In the genomic region with DNA sequence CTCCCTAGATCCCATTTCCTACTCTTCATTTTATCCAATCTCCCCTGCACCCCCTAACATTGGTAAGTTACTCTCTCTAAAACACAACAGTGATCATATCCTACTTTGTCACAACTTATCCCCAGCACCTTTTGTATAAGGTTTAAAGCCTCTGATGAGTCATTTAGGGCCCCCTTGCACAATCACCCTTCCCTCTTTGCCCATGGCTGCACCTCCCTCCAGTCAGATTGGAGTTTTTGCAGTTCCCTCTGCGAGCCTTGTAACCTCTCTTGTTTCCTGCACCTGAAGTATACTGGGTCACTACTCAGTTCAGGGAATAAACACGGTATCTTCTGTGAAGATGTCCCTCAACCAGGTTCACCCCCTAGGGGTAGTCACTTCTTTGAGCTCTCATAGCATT, we compare ENCODE assay signal across 18 cellular contexts. TPM values are rescaled to one million over a fixed set of nuclear protein-coding genes. Genes with fewer than 3 reads are reported as not detected.
DNase-seq lines count a peak whose midpoint lies in the region; ATAC-seq and FAIRE-seq lines count a peak whose summit lies in the region.
"Had no signal": no experiment of that assay in that cellular context is flagged by ENCODE, and none has a peak within 500 bp of the region (broad histone marks: within the 10 kb centered on the region; RNA-seq: fewer than 3 reads in every experiment).

No MANE protein-coding gene starts in this region.

- H2BK12ac ChIP-seq in trophoblast cell (ENCODE audit: low read length), result no peak overlapping the region

- H3K18ac ChIP-seq in trophoblast cell (ENCODE audit: low read length), result no peak overlapping the region

- no peak overlapping the region for H2BK120ac ChIP-seq in trophoblast cell (ENCODE audit: insufficient read depth, low read length, poor library complexity)

- H4K12ac ChIP-seq in trophoblast cell (ENCODE audit: low read depth, low read length), result no peak overlapping the region

- H3K4me3 ChIP-seq in adipocyte (ENCODE audit: low read length), result no peak overlapping the region
- H3K4me3 ChIP-seq in trophoblast cell (ENCODE audit: low read depth, low read length), result no peak overlapping the region
- H3K4me3 ChIP-seq: cardiac muscle cell, SJSA1, upper lobe of left lung had no signal

- peaks cover 8% of the 10 kb centered on the region for H3K4me1 ChIP-seq in adipocyte (ENCODE audit: control insufficient read depth, insufficient read depth, low read length)
- peaks cover 16 to 19% of the 10 kb centered on the region in 2 experiments for H3K4me1 ChIP-seq in trophoblast cell (ENCODE audit: control insufficient read depth in 1 of 2, insufficient read depth in 2 of 2, low read length in 2 of 2)
- H3K4me1 ChIP-seq: SJSA1 had no signal

- H3K27me3 ChIP-seq in adipocyte (replicated peaks; ENCODE audit: control insufficient read depth, insufficient read depth, low read length) (peaks cover 9% of the 10 kb centered on the region), trophoblast cell (ENCODE audit: insufficient read depth, low read length) (no peaks in the 10 kb centered on the region)
- H3K27me3 ChIP-seq: cardiac muscle cell, SJSA1, upper lobe of left lung had no signal

- no peak overlapping the region for H4K91ac ChIP-seq in trophoblast cell (ENCODE audit: low read depth, low read length)

- H2AK5ac ChIP-seq in trophoblast cell (ENCODE audit: low read length), result no peak overlapping the region

- H2AFZ ChIP-seq in trophoblast cell (ENCODE audit: insufficient read depth, low read length, poor library complexity), result no peak overlapping the region

- no peaks in the 10 kb centered on the region for H3K79me2 ChIP-seq in trophoblast cell (ENCODE audit: control insufficient read depth, insufficient read depth, low read length, poor library complexity)

- WGBS in trophoblast cell (ENCODE audit: extremely low coverage, insufficient coverage, insufficient read length), result no CpG with 5 or more reads among the region's 2 CpGs

- no peak overlapping the region for H2BK5ac ChIP-seq in trophoblast cell (ENCODE audit: low read depth, low read length, poor library complexity)

- H3K9ac ChIP-seq in adipocyte (ENCODE audit: low read length), result no peak overlapping the region
- no peak overlapping the region for H3K9ac ChIP-seq in trophoblast cell (ENCODE audit: low read length)

- ATAC-seq in GM18502 (IDR thresholded peaks at IDR 0.05; ENCODE audit: poor library complexity, unreplicated experiment), result peak; percentile 42
- no peak for ATAC-seq in GM21515 (IDR thresholded peaks at IDR 0.05; ENCODE audit: unreplicated experiment)

- H3K36me3 ChIP-seq in adipocyte (ENCODE audit: control insufficient read depth, insufficient read depth, low read length, severe bottlenecking), result no peaks in the 10 kb centered on the region
- H3K36me3 ChIP-seq in trophoblast cell (ENCODE audit: control insufficient read depth in 1 of 2, insufficient read depth in 2 of 2, low read length in 2 of 2), result no peaks in the 10 kb centered on the region
- H3K36me3 ChIP-seq: cardiac muscle cell, SJSA1, upper lobe of left lung, WERI-Rb-1 had no signal

- no peaks in the 10 kb centered on the region for H3K9me3 ChIP-seq in adipocyte (ENCODE audit: control insufficient read depth, low read length)
- peaks cover 2% of the 10 kb centered on the region for H3K9me3 ChIP-seq in trophoblast cell (ENCODE audit: insufficient read depth, low read depth, low read length)
- H3K9me3 ChIP-seq: SJSA1, upper lobe of left lung had no signal

- peaks cover 5% of the 10 kb centered on the region for H3K79me1 ChIP-seq in trophoblast cell (ENCODE audit: low read length)

- DNase-seq in Kasumi-1 (lab: John Stamatoyannopoulos, UW) (peak; percentile 54 to 64), adipocyte (ENCODE audit: low read depth) (peak; percentile 45), trophoblast cell (peak; percentile 38 to 72), T1000 (lab: John Stamatoyannopoulos, UW) (no peak), frontal cortex (ENCODE audit: low spot score in 2 of 2) (no peak)
- DNase-seq: activated naive CD4-positive, alpha-beta T cell treated with Interleukin-2 at 50 U/mL for 16 hours; CD8-positive, alpha-beta memory T cell; GDM1; GOT3; NCI-H2081 treated with DMSO at 0.1 percent for 48 hours; WERI-Rb-1 had no signal

- H4K8ac ChIP-seq in trophoblast cell (ENCODE audit: low read depth, low read length), result no peak overlapping the region

- H3K23ac ChIP-seq in trophoblast cell (ENCODE audit: low read length), result no peak overlapping the region

- no peak overlapping the region for H3K14ac ChIP-seq in trophoblast cell (ENCODE audit: low read length)

- H3K27ac ChIP-seq in trophoblast cell (ENCODE audit: low read depth, low read length), result no peak overlapping the region
- H3K27ac ChIP-seq: cardiac muscle cell, SJSA1, upper lobe of left lung, WERI-Rb-1 had no signal

- no peak overlapping the region for H3K4me2 ChIP-seq in trophoblast cell (ENCODE audit: low read length)

- no peak overlapping the region for H3K4ac ChIP-seq in trophoblast cell (ENCODE audit: low read depth, low read length)

- FAIRE-seq in frontal cortex (lab: Jason Lieb, UNC), result no peak
- FAIRE-seq: GM18507, islet of Langerhans had no signal

RNA-seq across cellular contexts. Expression of a gene that starts 55.9 kb away (rescaled TPM):
- polyA plus RNA-seq in trophoblast cell (2013), result 0.15 and 0.17 TPM in 2 replicates
- 3.3 TPM for total RNA-seq in frontal cortex
- polyA plus RNA-seq: CD8-positive, alpha-beta memory T cell had no signal

Comparison
In these comparisons a context has a peak if more than half of its experiments do, and no peak if none do; other contexts are left out.
1. DNase-seq: peak in Kasumi-1 (2 of 2), adipocyte (single experiment) and trophoblast cell (2 of 2); none in T1000 (single experiment) and frontal cortex (0 of 2).